ENCODE assay signal across 9 cellular contexts in genomic region chr15:66670698-66671580, GRCh38. TPM values are rescaled to one million over a fixed set of nuclear protein-coding genes. Genes with fewer than 3 reads are reported as not detected.
DNase-seq lines count a peak whose midpoint lies in the region; ATAC-seq and TF ChIP-seq lines count a peak whose summit lies in the region.
"Had no signal": no experiment of that assay in that cellular context is flagged by ENCODE, and none has a peak within 500 bp of the region (broad histone marks: within the 10 kb centered on the region; RNA-seq: fewer than 3 reads in every experiment).

No MANE protein-coding gene starts in this region.

- H3K9me3 ChIP-seq in SK-N-SH (no peaks in the 10 kb centered on the region), OCI-LY7 (ENCODE audit: low read length) (no peaks in the 10 kb centered on the region), upper lobe of left lung (no peaks in the 10 kb centered on the region)

- POLR2A ChIA-PET in SK-N-SH (lab: Yijun Ruan, JAX) (no interaction called here), OCI-LY7 (lab: Charles Lee) (no interaction called here)

- no peak overlapping the region for H3K4me2 ChIP-seq in SK-N-SH
- no peak overlapping the region for H3K4me2 ChIP-seq in OCI-LY7 (ENCODE audit: low read length)

- H3K9me2 ChIP-seq in SK-N-SH = no peaks in the 10 kb centered on the region
- no peaks in the 10 kb centered on the region for H3K9me2 ChIP-seq in OCI-LY7 (ENCODE audit: insufficient read depth, low read length)

- H3K79me2 ChIP-seq in SK-N-SH (ENCODE audit: insufficient read depth) = no peaks in the 10 kb centered on the region
- H3K79me2 ChIP-seq in OCI-LY7 (ENCODE audit: insufficient read depth, low read depth, low read length) = no peaks in the 10 kb centered on the region

- H3K9ac ChIP-seq in SK-N-SH = no peak overlapping the region

- DNase-seq in SK-N-SH = peak; percentile 50
- peak; percentile 15 for DNase-seq in OCI-LY7 (ENCODE audit: low spot score)
- peak; percentile 91 for DNase-seq in iPS-NIHi11 (ENCODE audit: low spot score)
- DNase-seq in upper lobe of left lung = peak; percentile 56 to 87
- DNase-seq in NCI-H524 (lab: John Stamatoyannopoulos, UW) = no peak
- no peak for DNase-seq in NOMO-1 treated with dmso at 0.1 percent for 144 hours (lab: John Stamatoyannopoulos, UW; ENCODE audit: unreplicated experiment)
- DNase-seq: activated T-cell treated with anti-CD3 and anti-CD28 coated beads, Interleukin-2, amount 50 U/mL, for 72 hours had no signal

- H4K20me1 ChIP-seq in SK-N-SH (ENCODE audit: insufficient read depth) (no peaks in the 10 kb centered on the region), OCI-LY7 (ENCODE audit: insufficient read depth, low read length) (no peaks in the 10 kb centered on the region)

- H3F3A ChIP-seq in SK-N-SH (replicated peaks; ENCODE audit: insufficient read depth) = no peaks in the 10 kb centered on the region

- TF ChIP-seq CTCF in SK-N-SH (IDR thresholded peaks at IDR 0.05) (no peak), OCI-LY7 (conservative IDR thresholded peaks at IDR 0.05; ENCODE audit: low read length) (no peak), upper lobe of left lung (IDR thresholded peaks at IDR 0.05) (no peak)

- 79% methylated on average over 23 of the region's 23 CpGs for WGBS in SK-N-SH (ENCODE audit: low lambda C conversion rate)
- 64 to 66% methylated on average over 22 of the region's 23 CpGs for WGBS in upper lobe of left lung, 2 donors

- no peaks in the 10 kb centered on the region for H3K36me3 ChIP-seq in SK-N-SH (replicated peaks in 1 of 2; ENCODE audit: control insufficient read depth in 1 of 2, insufficient read depth in 2 of 2, low read length in 1 of 2)
- H3K36me3 ChIP-seq in OCI-LY7 (ENCODE audit: insufficient read depth, low read length) = no peaks in the 10 kb centered on the region
- H3K36me3 ChIP-seq in upper lobe of left lung = peaks cover 0 to 3% (median 0%) of the 10 kb centered on the region in 4 donors

- H2AFZ ChIP-seq in SK-N-SH (ENCODE audit: low read depth) (no peak overlapping the region), OCI-LY7 (ENCODE audit: low read length) (no peak overlapping the region)

- ATAC-seq in SK-N-SH treated with all-trans-retinoic acid at 6 μM for 48 hours = no peak
- peak; percentile 53 to 64 for ATAC-seq in upper lobe of left lung (ENCODE audit: low FRiP score in 2 of 2)
- ATAC-seq in HG02884 (IDR thresholded peaks at IDR 0.05; ENCODE audit: unreplicated experiment) = no peak
- ATAC-seq: activated T-cell treated with anti-CD3 and anti-CD28 coated beads, Interleukin-2, amount 50 U/mL, for 72 hours had no signal

- TF ChIP-seq POLR2A in upper lobe of left lung (IDR thresholded peaks at IDR 0.05) = no peak

- CTCF ChIA-PET in SK-N-SH (lab: Yijun Ruan, JAX) (no interaction called here), OCI-LY7 (lab: Charles Lee; ENCODE audit: unreplicated experiment) (no interaction called here)

- no peaks in the 10 kb centered on the region for H3K27me3 ChIP-seq in SK-N-SH (ENCODE audit: insufficient read depth)
- no peaks in the 10 kb centered on the region for H3K27me3 ChIP-seq in upper lobe of left lung

- H3K4me1 ChIP-seq in SK-N-SH (ENCODE audit: control insufficient read depth in 1 of 2, insufficient read depth in 2 of 2, low read depth in 1 of 2, low read length in 1 of 2) (no peaks in the 10 kb centered on the region), OCI-LY7 (ENCODE audit: insufficient read depth, low read length, poor library complexity, severe bottlenecking) (peaks cover 15% of the 10 kb centered on the region), upper lobe of left lung (peaks cover 0 to 14% (median 6%) of the 10 kb centered on the region in 4 donors)

- H3K27ac ChIP-seq in SK-N-SH (ENCODE audit: low read depth in 2 of 2, low read length in 1 of 2) = no peak overlapping the region
- H3K27ac ChIP-seq in OCI-LY7 (ENCODE audit: low read depth, low read length, poor library complexity, severe bottlenecking) = no peak overlapping the region
- no peak overlapping the region for H3K27ac ChIP-seq in upper lobe of left lung

- intact Hi-C loops in OCI-LY7 (cut with micrococcal nuclease; ENCODE audit: unreplicated experiment) = no loop called here

- H3K4me3 ChIP-seq in SK-N-SH (ENCODE audit: low read depth in 2 of 2, low read length in 1 of 2) = no peak overlapping the region
- H3K4me3 ChIP-seq in OCI-LY7 (ENCODE audit: low read depth, low read length, poor library complexity, severe bottlenecking) = no peak overlapping the region
- no peak overlapping the region for H3K4me3 ChIP-seq in upper lobe of left lung

- no peak for TF ChIP-seq RAD21 in SK-N-SH (IDR thresholded peaks at IDR 0.05; ENCODE audit: low read length)

- no TSS peak for BruUV-seq in OCI-LY7 (replicated peaks; lab: Mats Ljungman, UMichigan)

- TF ChIP-seq EP300 in SK-N-SH (IDR thresholded peaks at IDR 0.05; ENCODE audit: borderline replicate concordance in 1 of 2, low read depth in 1 of 2, low read length in 1 of 2) (no peak), upper lobe of left lung (IDR thresholded peaks at IDR 0.05) (no peak)

TF ChIP-seq in SK-N-SH, 30 proteins besides CTCF, POLR2A, EP300 and RAD21 (continues in another document):
- TF ChIP-seq REST (IDR thresholded peaks at IDR 0.05; ENCODE audit: low read depth, low read length) = no peak
- TF ChIP-seq GATA2 (CRISPR knock-in tag; IDR thresholded peaks at IDR 0.05) = no peak
- TF ChIP-seq EZH2phosphoT487 (IDR thresholded peaks at IDR 0.05; ENCODE audit: borderline replicate concordance, low read depth) = no peak
- TF ChIP-seq MXI1 (IDR thresholded peaks at IDR 0.05; ENCODE audit: low read depth, low read length) = no peak
- no peak for TF ChIP-seq YY1 (IDR thresholded peaks at IDR 0.05; ENCODE audit: low read depth)

TF ChIP-seq in SK-N-SH treated with all-trans-retinoic acid at 6 μM for 48 hours, 23 proteins besides CTCF, POLR2A, EP300 and RAD21 (continues in another document):
- TF ChIP-seq OSR1 (CRISPR knock-in tag; IDR thresholded peaks at IDR 0.05) = no peak
- TF ChIP-seq ZFP30 (CRISPR knock-in tag; IDR thresholded peaks at IDR 0.05) = no peak
- no peak for TF ChIP-seq PATZ1 (CRISPR knock-in tag; IDR thresholded peaks at IDR 0.05; ENCODE audit: borderline replicate concordance)
- no peak for TF ChIP-seq ZNF565 (CRISPR knock-in tag; conservative IDR thresholded peaks at IDR 0.05; ENCODE audit: low read depth)
- no peak for TF ChIP-seq CSDC2 (CRISPR knock-in tag; IDR thresholded peaks at IDR 0.05)
- no peak for TF ChIP-seq ZNF70 (CRISPR knock-in tag; IDR thresholded peaks at IDR 0.05)
- no peak for TF ChIP-seq ZNF8 (CRISPR knock-in tag; IDR thresholded peaks at IDR 0.05)
- no peak for TF ChIP-seq TOX (CRISPR knock-in tag; IDR thresholded peaks at IDR 0.05; ENCODE audit: borderline replicate concordance)
- no peak for TF ChIP-seq SNAI2 (CRISPR knock-in tag; IDR thresholded peaks at IDR 0.05)
- no peak for TF ChIP-seq CREB5 (CRISPR knock-in tag; IDR thresholded peaks at IDR 0.05; ENCODE audit: low read depth)
- TF ChIP-seq ISL1 (CRISPR knock-in tag; IDR thresholded peaks at IDR 0.05) = no peak
- no peak for TF ChIP-seq PPARA (CRISPR knock-in tag; IDR thresholded peaks at IDR 0.05; ENCODE audit: borderline replicate concordance)

RNA-seq across cellular contexts. Expression of gene SMAD6, which starts 31.1 kb away (rescaled TPM):
- 3.8 and 4.5 TPM in 2 replicates for polyA plus RNA-seq in SK-N-SH (2012; rRNA removed)
- polyA plus RNA-seq in SK-N-SH (2012; cell fraction: cytosol; rRNA removed) = 2.1 and 3.6 TPM in 2 replicates
- polyA plus RNA-seq in SK-N-SH (2012; cell fraction: nucleus; rRNA removed) = 16.1 and 18.7 TPM in 2 replicates
- 15.3 and 16.1 TPM in 2 replicates for total RNA-seq in OCI-LY7 (2014; rRNA removed; shearing (Covaris generic))
- total RNA-seq in OCI-LY7 (2022) = 11.8 and 14.6 TPM in 2 replicates
- total RNA-seq in upper lobe of left lung = 100 to 1,000 TPM in 3 of 6 donors, 10 to 100 TPM in 3; 76.6 to 377 (median 102) TPM

Comparison
In these comparisons a context has a peak if more than half of its experiments do, and no peak if none do; other contexts are left out.
1. DNase-seq: peak in SK-N-SH (single experiment), OCI-LY7 (single experiment), iPS-NIHi11 (single experiment) and upper lobe of left lung (2 of 2); none in NCI-H524 (0 of 2) and NOMO-1 treated with dmso at 0.1 percent for 144 hours (single experiment).
2. ATAC-seq: peak in upper lobe of left lung (2 of 2); none in SK-N-SH treated with all-trans-retinoic acid at 6 μM for 48 hours (single experiment) and HG02884 (single experiment).
3. RNA of gene SMAD6, which starts 31.1 kb away (total RNA-seq): 76.6 to 377 TPM in upper lobe of left lung; 11.8 to 16.1 TPM in OCI-LY7; every median in the first group is over 4 times any median in the second.